In genomic region chr10:35492387-35493195, GRCh38 we compare ENCODE assay signal across 18 cellular contexts.
DNase-seq lines count a peak whose midpoint lies in the region; ATAC-seq, FAIRE-seq and TF ChIP-seq lines count a peak whose summit lies in the region.
"Had no signal": no experiment of that assay in that cellular context is flagged by ENCODE, and none has a peak within 500 bp of the region (broad histone marks: within the 10 kb centered on the region; RNA-seq: fewer than 3 reads in every experiment).

No MANE protein-coding gene starts in this region.

- H3K27ac Mint-ChIP-seq in Calu3 (ENCODE audit: unreplicated experiment) (no peak overlapping the region), naive B cell (peak overlapping the region in 4 of 6 donors; percentile 11 to 91 (median 58))

- dilution Hi-C loops in mammary epithelial cell (cut with HindIII; ENCODE audit: low sequenced_read_pairs): no loop called here

- H3K27ac ChIP-seq in mammary epithelial cell (ENCODE audit: insufficient read depth, low read depth, low read length) (no peak overlapping the region), ascending aorta (no peak overlapping the region)
- H3K27ac ChIP-seq: suprapubic skin had no signal

- WGBS in mammary epithelial cell (ENCODE audit: low coverage, missing lambda C conversion rate): 98% methylated on average over 5 of the region's 10 CpGs

- no peaks in the 10 kb centered on the region for H3K36me3 Mint-ChIP-seq in Calu3 (ENCODE audit: insufficient read depth, unreplicated experiment)
- peaks cover 0 to 5% of the 10 kb centered on the region in 2 donors for H3K36me3 Mint-ChIP-seq in naive B cell

- H3K36me3 ChIP-seq in mammary epithelial cell (ENCODE audit: insufficient read depth, low read length) (no peaks in the 10 kb centered on the region), ascending aorta (no peaks in the 10 kb centered on the region)
- H3K36me3 ChIP-seq: MG63, suprapubic skin had no signal

- TF ChIP-seq CTCF in Calu3 (IDR thresholded peaks at IDR 0.05; ENCODE audit: unreplicated experiment) (no peak), LNCaP clone FGC (IDR thresholded peaks at IDR 0.05; ENCODE audit: control insufficient read depth, extremely low read depth, insufficient read depth) (no peak), mammary epithelial cell (conservative IDR thresholded peaks at IDR 0.05 in 1 of 2, IDR thresholded peaks at IDR 0.05 in 1 of 2; ENCODE audit: extremely low read depth in 1 of 2, insufficient read depth in 1 of 2, low read depth in 1 of 2, low read length in 2 of 2) (no peak), ascending aorta (IDR thresholded peaks at IDR 0.05) (no peak)

- DNase-seq in Calu3: peak; percentile 23
- peak; percentile 50 for DNase-seq in LNCaP clone FGC (ENCODE audit: low read depth)
- peak; percentile 21 for DNase-seq in mammary epithelial cell
- no peak for DNase-seq in naive B cell
- DNase-seq in DMS53 (lab: John Stamatoyannopoulos, UW): no peak
- no peak for DNase-seq in ascending aorta (ENCODE audit: low spot score in 2 of 2)
- no peak for DNase-seq in HTR-8/SVneo (ENCODE audit: insufficient read length, low spot score)
- DNase-seq: activated CD4-positive, CD25-positive, alpha-beta regulatory T cell; anterior cingulate cortex; heart right ventricle; MG63; NCI-H187; NCI-H526 treated with DMSO at 0.1 percent for 48 hours; occipital lobe; stimulated activated CD4-positive, alpha-beta T cell treated with anti-CD3 and anti-CD28 coated beads, Interleukin-2, amount 100 ng/mL, for 48 hours had no signal

- H3K4me1 ChIP-seq in mammary epithelial cell (ENCODE audit: insufficient read depth, low read length) (peaks cover 10% of the 10 kb centered on the region), ascending aorta (peaks cover 0 to 13% of the 10 kb centered on the region in 2 donors)

- H2AFZ ChIP-seq in mammary epithelial cell (ENCODE audit: low read depth, low read length): no peak overlapping the region

- H3K4me2 ChIP-seq in mammary epithelial cell (ENCODE audit: insufficient read depth, low read depth, low read length): no peak overlapping the region

- FAIRE-seq in HTR-8/SVneo (lab: Jason Lieb, UNC): no peak

- BruUV-seq in Calu3 (replicated peaks; lab: Mats Ljungman, UMichigan): no TSS peak
- BruUV-seq in mammary epithelial cell (replicated peaks; lab: Mats Ljungman, UMichigan): no TSS peak

- H3K9me3 Mint-ChIP-seq in Calu3 (ENCODE audit: low read depth, unreplicated experiment) (no peaks in the 10 kb centered on the region), naive B cell (no peaks in the 10 kb centered on the region)

- ATAC-seq in naive B cell (ENCODE audit: low read depth in 2 of 2) (no peak), HG02571 (IDR thresholded peaks at IDR 0.05; ENCODE audit: unreplicated experiment) (no peak)

- H3K27me3 Mint-ChIP-seq in Calu3 (ENCODE audit: unreplicated experiment) (no peaks in the 10 kb centered on the region), naive B cell (no peaks in the 10 kb centered on the region)

- H3K4me3 Mint-ChIP-seq in Calu3 (ENCODE audit: low read depth, unreplicated experiment) (peak overlapping the region; percentile 26), naive B cell (no peak overlapping the region)

- intact Hi-C loops in Calu3 (cut with micrococcal nuclease; ENCODE audit: unreplicated experiment) (no loop called here), mammary epithelial cell (cut with micrococcal nuclease) (no loop called here), ascending aorta (cut with DNase I) (no loop called here)

- CTCF ChIA-PET in Calu3 (lab: Charles Lee) (no interaction called here), mammary epithelial cell (lab: Charles Lee; ENCODE audit: low non-redundant PET) (no interaction called here)

- H3K4me3 ChIP-seq in LNCaP clone FGC (ENCODE audit: low read depth, low read length) (peak overlapping the region; percentile 21; the same call in 1 of the 2 replicates), mammary epithelial cell (replicated peaks in 1 of 3; ENCODE audit: insufficient read depth in 1 of 3, low read depth in 2 of 3, low read length in 3 of 3) (no peak overlapping the region), ascending aorta (no peak overlapping the region)
- H3K4me3 ChIP-seq: esophagus muscularis mucosa, heart right ventricle, MG63, suprapubic skin had no signal

- peaks cover 67% of the 10 kb centered on the region for H3K79me2 ChIP-seq in mammary epithelial cell (ENCODE audit: insufficient read depth, low read length)

- no peak overlapping the region for H3K9ac ChIP-seq in mammary epithelial cell (ENCODE audit: insufficient read depth, low read length)

- no peaks in the 10 kb centered on the region for H3K27me3 ChIP-seq in mammary epithelial cell (ENCODE audit: insufficient read depth, low read length)
- no peaks in the 10 kb centered on the region for H3K27me3 ChIP-seq in ascending aorta
- H3K27me3 ChIP-seq: esophagus muscularis mucosa, heart right ventricle, MG63, suprapubic skin had no signal

- no peaks in the 10 kb centered on the region for H4K20me1 ChIP-seq in mammary epithelial cell (ENCODE audit: insufficient read depth, low read length)

- H3K9me3 ChIP-seq in mammary epithelial cell (replicated peaks; ENCODE audit: insufficient read depth, low read length) (no peaks in the 10 kb centered on the region), ascending aorta (no peaks in the 10 kb centered on the region)
- H3K9me3 ChIP-seq: esophagus muscularis mucosa, heart right ventricle, MG63, suprapubic skin had no signal

- in situ Hi-C loops in mammary epithelial cell (cut with MboI; ENCODE audit: low sequenced_read_pairs in 2 of 2): no loop called here

- H3K4me1 Mint-ChIP-seq in Calu3 (ENCODE audit: low read depth, unreplicated experiment) (peaks cover 31% of the 10 kb centered on the region), naive B cell (peaks cover 49 to 78% (median 52%) of the 10 kb centered on the region in 3 donors)

Comparison
In these comparisons a context has a peak if more than half of its experiments do, and no peak if none do; other contexts are left out.
1. DNase-seq: peak in Calu3 (single experiment), LNCaP clone FGC (single experiment) and mammary epithelial cell (single experiment); none in naive B cell (single experiment), DMS53 (single experiment), ascending aorta (0 of 2) and HTR-8/SVneo (single experiment).